In the genomic region with DNA sequence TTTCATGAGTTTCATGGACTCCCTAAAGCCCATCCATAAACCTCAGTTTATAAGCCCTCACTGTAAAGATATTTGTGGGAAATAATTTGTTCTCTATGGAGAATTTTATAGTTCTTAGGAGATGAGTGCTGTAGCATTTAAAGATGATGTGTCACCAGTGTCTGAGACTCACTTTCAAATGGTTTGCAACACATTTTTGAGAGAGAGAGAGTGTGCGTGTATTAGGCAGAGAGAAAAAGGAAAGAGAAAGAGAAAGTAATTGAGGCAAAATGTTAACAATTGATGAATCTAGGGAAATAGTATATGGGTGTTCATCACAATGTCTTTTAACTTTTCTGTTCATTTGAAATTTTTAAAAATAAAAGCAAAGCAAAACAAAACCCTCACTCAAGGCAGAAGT, we compare ENCODE assay signal across 24 cellular contexts.
DNase-seq lines count a peak whose midpoint lies in the region; ATAC-seq and TF ChIP-seq lines count a peak whose summit lies in the region.
"Had no signal": no experiment of that assay in that cellular context is flagged by ENCODE, and none has a peak within 500 bp of the region (broad histone marks: within the 10 kb centered on the region; RNA-seq: fewer than 3 reads in every experiment).

No MANE protein-coding gene starts in this region.

- H3K27ac ChIP-seq in SK-N-SH (ENCODE audit: low read depth in 2 of 2, low read length in 1 of 2) = no peak overlapping the region
- H3K27ac ChIP-seq: A549, right lobe of liver had no signal

- no peaks in the 10 kb centered on the region for H4K20me1 ChIP-seq in SK-N-SH (ENCODE audit: insufficient read depth)

- peak; percentile 30 for DNase-seq in EL
- DNase-seq in M059J (ENCODE audit: low read depth) = peak; percentile 30
- peak; percentile 55 for DNase-seq in fibroblast of villous mesenchyme (ENCODE audit: low read depth)
- no peak for DNase-seq in SK-N-SH
- DNase-seq in effector CD8-positive, alpha-beta T cell (lab: John Stamatoyannopoulos, UW) = no peak
- no peak for DNase-seq in globus pallidus (ENCODE audit: low spot score)
- DNase-seq: activated CD4-positive, alpha-beta T cell treated with anti-CD3 and anti-CD28 coated beads, Interleukin-2, amount 10 ng/mL, durations not matched to agents 7 days and 5 days; activated naive CD4-positive, alpha-beta T cell; activated T-cell treated with anti-CD3 and anti-CD28 coated beads, Interleukin-2, amount 50 U/mL, for 4 hours; DMS53; GF-D8; mesendoderm; NCI-H1092 treated with DMSO at 0.1 percent for 48 hours; NCI-H187 treated with DMSO at 0.1 percent for 48 hours; NCI-H2171 treated with DMSO at 0.1 percent for 48 hours; NCI-H524 treated with DMSO at 0.1 percent for 48 hours; right lobe of liver; SHP77 treated with DMSO at 0.1 percent for 48 hours; stimulated activated CD4-positive, alpha-beta T cell treated with anti-CD3 and anti-CD28 coated beads, Interleukin-12 subunit alpha, Interleukin-12 subunit beta, amount 100 ng/mL, for 4 hours; stimulated activated CD4-positive, alpha-beta T cell treated with anti-CD3 and anti-CD28 coated beads, Interleukin-4, amount 100 ng/mL, for 1 hour; trophoblast cell had no signal

- TF ChIP-seq CTCF in fibroblast of villous mesenchyme (IDR thresholded peaks at IDR 0.05; ENCODE audit: insufficient read depth, low read depth, low read length) (no peak), SK-N-SH (IDR thresholded peaks at IDR 0.05) (no peak)

- ATAC-seq in GM19468 (IDR thresholded peaks at IDR 0.05; ENCODE audit: extremely low read depth, unreplicated experiment) = peak; percentile 52
- ATAC-seq in GM19035 (IDR thresholded peaks at IDR 0.05; ENCODE audit: unreplicated experiment) = no peak
- ATAC-seq: A549; activated T-cell treated with anti-CD3 and anti-CD28 coated beads, Interleukin-2, amount 50 U/mL, for 4 hours; right lobe of liver had no signal

- H3K4me2 ChIP-seq in SK-N-SH = no peak overlapping the region
- H3K4me2 ChIP-seq: A549 had no signal

- CTCF ChIA-PET in SK-N-SH (lab: Yijun Ruan, JAX) = no interaction called here

- no peak overlapping the region for H2AFZ ChIP-seq in SK-N-SH (ENCODE audit: low read depth)

- H3K79me2 ChIP-seq in SK-N-SH (ENCODE audit: insufficient read depth) = no peaks in the 10 kb centered on the region

- H3K4me3 ChIP-seq in fibroblast of villous mesenchyme (ENCODE audit: low read depth, low read length) (no peak overlapping the region), SK-N-SH (ENCODE audit: low read depth in 2 of 2, low read length in 1 of 2) (no peak overlapping the region)
- H3K4me3 ChIP-seq: A549, right lobe of liver had no signal

- H3K27me3 ChIP-seq in SK-N-SH (ENCODE audit: insufficient read depth) = no peaks in the 10 kb centered on the region; the same call in 1 of the 2 replicates
- H3K27me3 ChIP-seq: right lobe of liver had no signal

- peaks cover 0 to 12% of the 10 kb centered on the region in 2 experiments; a peak in 1 of 4 replicates for H3K4me1 ChIP-seq in SK-N-SH (ENCODE audit: control insufficient read depth in 1 of 2, insufficient read depth in 2 of 2, low read depth in 1 of 2, low read length in 1 of 2)
- H3K4me1 ChIP-seq: A549 had no signal

- H3K9me2 ChIP-seq in SK-N-SH = no peaks in the 10 kb centered on the region

- no peak for TF ChIP-seq EP300 in SK-N-SH (IDR thresholded peaks at IDR 0.05; ENCODE audit: borderline replicate concordance in 1 of 2, low read depth in 1 of 2, low read length in 1 of 2)

- no peaks in the 10 kb centered on the region for H3K36me3 ChIP-seq in SK-N-SH (replicated peaks in 1 of 2; ENCODE audit: control insufficient read depth in 1 of 2, insufficient read depth in 2 of 2, low read length in 1 of 2)
- H3K36me3 ChIP-seq: right lobe of liver had no signal

- no peaks in the 10 kb centered on the region for H3F3A ChIP-seq in SK-N-SH (replicated peaks; ENCODE audit: insufficient read depth)

- H3K9ac ChIP-seq in SK-N-SH = no peak overlapping the region

- 84% methylated on average over 1 of the region's 1 CpG for WGBS in SK-N-SH (ENCODE audit: low lambda C conversion rate)

- POLR2A ChIA-PET in SK-N-SH (lab: Yijun Ruan, JAX) = no interaction called here

- no peak for TF ChIP-seq RAD21 in SK-N-SH (IDR thresholded peaks at IDR 0.05; ENCODE audit: low read length)

- no peaks in the 10 kb centered on the region for H3K9me3 ChIP-seq in SK-N-SH
- H3K9me3 ChIP-seq: A549, right lobe of liver had no signal

TF ChIP-seq in SK-N-SH, 30 proteins besides CTCF, POLR2A, EP300 and RAD21:
- TF ChIP-seq NRF1 (IDR thresholded peaks at IDR 0.05; ENCODE audit: low read depth, low read length) (no peak), FOXM1 (IDR thresholded peaks at IDR 0.05; ENCODE audit: low read depth) (no peak), GATA2 (CRISPR knock-in tag; IDR thresholded peaks at IDR 0.05) (no peak), JUND (IDR thresholded peaks at IDR 0.05) (no peak), TAF1 (IDR thresholded peaks at IDR 0.05; ENCODE audit: borderline replicate concordance, low read depth, low read length) (no peak), FOSL2 (IDR thresholded peaks at IDR 0.05; ENCODE audit: borderline replicate concordance, low read depth) (no peak), RXRA (IDR thresholded peaks at IDR 0.05; ENCODE audit: borderline replicate concordance, low read depth) (no peak), TCF12 (IDR thresholded peaks at IDR 0.05) (no peak)
- TF ChIP-seq, protein P1, sequence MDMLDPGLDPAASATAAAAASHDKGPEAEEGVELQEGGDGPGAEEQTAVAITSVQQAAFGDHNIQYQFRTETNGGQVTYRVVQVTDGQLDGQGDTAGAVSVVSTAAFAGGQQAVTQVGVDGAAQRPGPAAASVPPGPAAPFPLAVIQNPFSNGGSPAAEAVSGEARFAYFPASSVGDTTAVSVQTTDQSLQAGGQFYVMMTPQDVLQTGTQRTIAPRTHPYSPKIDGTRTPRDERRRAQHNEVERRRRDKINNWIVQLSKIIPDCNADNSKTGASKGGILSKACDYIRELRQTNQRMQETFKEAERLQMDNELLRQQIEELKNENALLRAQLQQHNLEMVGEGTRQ (IDR thresholded peaks at IDR 0.05; ENCODE audit: borderline replicate concordance, low read depth, low read length) = no peak
TF ChIP-seq in SK-N-SH: peak in this region for 0.

Comparison
In these comparisons a context has a peak if more than half of its experiments do, and no peak if none do; other contexts are left out.
1. DNase-seq: peak in EL (single experiment), M059J (single experiment) and fibroblast of villous mesenchyme (single experiment); none in SK-N-SH (single experiment), effector CD8-positive, alpha-beta T cell (single experiment) and globus pallidus (single experiment).